Comparison of ENCODE assay signal across 8 cellular contexts in the genomic region with DNA sequence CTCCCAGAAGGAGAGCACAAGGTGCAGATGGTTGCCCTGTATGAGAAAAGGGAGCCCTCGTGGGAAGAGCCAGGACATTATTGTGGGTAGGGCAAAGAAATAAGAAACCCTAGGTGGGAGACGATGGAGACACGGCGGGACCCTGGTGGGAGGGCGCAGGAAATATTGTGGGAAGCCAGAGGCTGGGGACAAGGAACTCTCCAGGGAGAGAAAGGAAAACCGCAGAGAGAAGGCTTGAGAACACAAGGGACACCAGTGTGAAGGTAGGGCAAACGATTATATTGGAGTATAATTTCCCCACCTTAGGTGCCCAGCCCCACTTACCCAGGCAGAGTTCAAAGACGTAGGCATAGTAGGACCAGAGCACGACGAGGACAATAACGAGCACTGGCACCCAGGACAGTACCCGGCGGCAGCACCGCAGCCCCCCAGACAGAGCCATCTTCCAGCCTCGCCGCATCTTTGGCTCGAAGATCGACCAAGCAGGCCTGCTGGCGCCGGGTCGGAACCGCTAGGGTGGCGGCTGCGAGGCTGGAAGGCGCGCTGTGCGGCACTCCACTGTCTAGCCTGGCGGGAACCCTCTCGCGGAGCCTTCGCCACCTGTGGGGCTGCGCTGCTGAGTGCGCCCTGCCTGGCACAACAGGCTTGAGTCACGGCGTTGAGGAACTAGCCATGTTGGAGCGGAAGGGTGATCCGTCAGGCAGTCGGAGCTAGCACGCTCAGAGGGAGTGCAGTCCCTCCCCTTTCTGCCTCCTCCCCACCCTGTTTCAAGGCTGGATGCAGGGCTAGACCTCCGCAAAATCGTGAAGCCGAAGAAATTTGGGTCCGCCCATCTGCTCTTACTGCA. TPM values are rescaled to one million over a fixed set of nuclear protein-coding genes. Genes with fewer than 3 reads are reported as not detected.
DNase-seq lines count a peak whose midpoint lies in the region; ATAC-seq, FAIRE-seq and TF ChIP-seq lines count a peak whose summit lies in the region.

A gene with protein sequence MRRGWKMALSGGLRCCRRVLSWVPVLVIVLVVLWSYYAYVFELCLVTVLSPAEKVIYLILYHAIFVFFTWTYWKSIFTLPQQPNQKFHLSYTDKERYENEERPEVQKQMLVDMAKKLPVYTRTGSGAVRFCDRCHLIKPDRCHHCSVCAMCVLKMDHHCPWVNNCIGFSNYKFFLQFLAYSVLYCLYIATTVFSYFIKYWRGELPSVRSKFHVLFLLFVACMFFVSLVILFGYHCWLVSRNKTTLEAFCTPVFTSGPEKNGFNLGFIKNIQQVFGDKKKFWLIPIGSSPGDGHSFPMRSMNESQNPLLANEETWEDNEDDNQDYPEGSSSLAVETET (minus strand): TSS at position 473 of the 847 bp plus-strand sequence. CDS start 13 bp downstream, at position 460.

- peaks cover 9% of the 10 kb centered on the region for H3K4me1 Mint-ChIP-seq in progenitor cell of endocrine pancreas (ENCODE audit: low read depth)

- ATAC-seq in HG03520 (IDR thresholded peaks at IDR 0.05; ENCODE audit: unreplicated experiment) (no peak), GM19463 (IDR thresholded peaks at IDR 0.05; ENCODE audit: unreplicated experiment) (no peak)

- H3K27ac ChIP-seq in SJCRH30 (0 out of 2 replicates have a peak within 1 kb of the TSS, but pooled peaks have one; percentile 7), adrenal gland (peak within 1 kb of the TSS in 3 of 5 donors; percentile 15 to 85 (median 69)), right atrium auricular region (peak within 1 kb of the TSS; percentile 77 to 78)

- no peaks in the 10 kb centered on the region for H3K27me3 ChIP-seq in HAP-1 (ENCODE audit: low read depth)
- H3K27me3 ChIP-seq in SJCRH30 = no peaks in the 10 kb centered on the region
- H3K27me3 ChIP-seq in adrenal gland = no peaks in the 10 kb centered on the region
- H3K27me3 ChIP-seq in right atrium auricular region = no peaks in the 10 kb centered on the region

- H3K9me3 ChIP-seq in HAP-1 = no peaks in the 10 kb centered on the region
- H3K9me3 ChIP-seq in SJCRH30 (replicated peaks) = no peaks in the 10 kb centered on the region
- peaks cover 0 to 9% (median 0%) of the 10 kb centered on the region in 3 donors for H3K9me3 ChIP-seq in adrenal gland (replicated peaks in 1 of 3)
- peaks cover 0 to 10% of the 10 kb centered on the region in 2 donors for H3K9me3 ChIP-seq in right atrium auricular region

- H3K4me1 ChIP-seq in HAP-1 (peaks cover 6% of the 10 kb centered on the region), SJCRH30 (no peaks in the 10 kb centered on the region), adrenal gland (replicated peaks in 1 of 2) (no peaks in the 10 kb centered on the region), right atrium auricular region (no peaks in the 10 kb centered on the region)

- H3K4me3 Mint-ChIP-seq in progenitor cell of endocrine pancreas (ENCODE audit: low read depth) = peak within 1 kb of the TSS; percentile 80

- FAIRE-seq in urothelium cell line (lab: Jason Lieb, UNC) = peak; percentile 20

- TF ChIP-seq CTCF in adrenal gland (IDR thresholded peaks at IDR 0.05) (peak in 1 of 6 experiments; percentile 7), right atrium auricular region (IDR thresholded peaks at IDR 0.05) (no peak), progenitor cell of endocrine pancreas (IDR thresholded peaks at IDR 0.05; ENCODE audit: unreplicated experiment) (peak; percentile 7)

- in situ Hi-C loops in HAP-1 (cut with MboI; ENCODE audit: low sequenced_read_pairs) = no loop called here

- H3K27ac Mint-ChIP-seq in progenitor cell of endocrine pancreas = peak within 1 kb of the TSS; percentile 81

- H3K9me3 Mint-ChIP-seq in progenitor cell of endocrine pancreas (ENCODE audit: low read depth) = peaks cover 38% of the 10 kb centered on the region

- peaks cover 19% of the 10 kb centered on the region for H3K27me3 Mint-ChIP-seq in progenitor cell of endocrine pancreas

- H3K36me3 Mint-ChIP-seq in progenitor cell of endocrine pancreas (ENCODE audit: insufficient read depth) = peaks cover 2% of the 10 kb centered on the region

- WGBS in adrenal gland, 4 donors = 2 to 38% (median 21%) methylated on average over 10 to 43 of the region's 43 CpGs

- DNase-seq in HAP-1 (ENCODE audit: low spot score in 2 of 2) (peak; percentile 57 to 71), SJCRH30 (peak; percentile 16 to 19), adrenal gland (peak; percentile 49 to 82 (median 73)), right atrium auricular region (ENCODE audit: low spot score) (peak; percentile 59), progenitor cell of endocrine pancreas (ENCODE audit: low spot score, unreplicated experiment) (peak; percentile 43), urothelium cell line (ENCODE audit: low spot score) (peak; percentile 73)

- TF ChIP-seq POLR2A in adrenal gland (IDR thresholded peaks at IDR 0.05) = peak in 1 of 2 donors; percentile 63

- intact Hi-C loops in adrenal gland (cut with DNase I) = no loop called here

- no peaks in the 10 kb centered on the region for H3K36me3 ChIP-seq in HAP-1 (replicated peaks)
- H3K36me3 ChIP-seq in SJCRH30 = no peaks in the 10 kb centered on the region
- no peaks in the 10 kb centered on the region for H3K36me3 ChIP-seq in adrenal gland (replicated peaks in 1 of 2)
- no peaks in the 10 kb centered on the region for H3K36me3 ChIP-seq in right atrium auricular region

- H3K4me3 ChIP-seq in HAP-1 = peak within 1 kb of the TSS; percentile 38
- peak within 1 kb of the TSS; percentile 39 for H3K4me3 ChIP-seq in SJCRH30
- peak within 1 kb of the TSS in 3 of 4 donors; percentile 13 to 60 (median 55) for H3K4me3 ChIP-seq in adrenal gland
- H3K4me3 ChIP-seq in right atrium auricular region = peak within 1 kb of the TSS; percentile 46 to 57

RNA-seq across cellular contexts. Expression of the gene that starts here (rescaled TPM):
- total RNA-seq in SJCRH30 (2014; rRNA removed; shearing (Covaris generic)) = 0.53 and 0.67 TPM in 2 replicates
- total RNA-seq in adrenal gland = 1 to 10 TPM; 2.3 to 3.4 (median 2.8) TPM
- 1 to 10 TPM in 1 of 3 donors, under 1 TPM in 2; 0.88 to 4.2 (median 0.88) TPM for polyA plus RNA-seq in adrenal gland
- 1 to 10 TPM; 2.8 to 3.6 TPM for total RNA-seq in right atrium auricular region
- 2.3 and 2.7 TPM in 2 replicates for total RNA-seq in progenitor cell of endocrine pancreas

Comparison
In these comparisons a context has a peak if more than half of its experiments do, and no peak if none do; other contexts are left out.
1. Peak in DNase-seq, H3K4me3 ChIP-seq and H3K27ac ChIP-seq in SJCRH30; RNA of the gene not detected or under 1 TPM.
2. DNase-seq: peak in every context shown above with its lines; median percentile 73 in adrenal gland; 73 in urothelium cell line; 64 in HAP-1; 59 in right atrium auricular region; 43 in progenitor cell of endocrine pancreas; 18 in SJCRH30.
3. H3K27ac ChIP-seq: peak in every context shown above with its lines; median percentile 78 in right atrium auricular region; 69 in adrenal gland; 7 in SJCRH30.